9 cellular contexts compared by ENCODE assay signal in genomic region chr3:63961891-63962290, GRCh38. TPM values are rescaled to one million over a fixed set of nuclear protein-coding genes. Genes with fewer than 3 reads are reported as not detected.
DNase-seq lines count a peak whose midpoint lies in the region; ATAC-seq and TF ChIP-seq lines count a peak whose summit lies in the region.
"Had no signal": no experiment of that assay in that cellular context is flagged by ENCODE, and none has a peak within 500 bp of the region (broad histone marks: within the 10 kb centered on the region; RNA-seq: fewer than 3 reads in every experiment).

No MANE protein-coding gene starts in this region.

- intact Hi-C loops in activated B cell treated with CpG ODN at 0.5 μM for 24 hours (cut with micrococcal nuclease) = loop anchor here (1.0 kb wide), 3 partner anchors 31 to 50 kb away; partner anchors contain the start of gene SCAANT1
- intact Hi-C loops in thyroid gland (cut with DNase I) = no loop called here
- intact Hi-C loops in activated naive CD4-positive, alpha-beta T cell treated with anti-CD3 and anti-CD28 coated beads for 36 hours (cut with micrococcal nuclease) = loop anchor here (1.0 to 2.0 kb wide), 3 partner anchors 17 to 61 kb away; partner anchors contain the start of gene PSMD6

- CTCF ChIA-PET in activated B cell treated with CpG ODN at 0.5 μM for 24 hours (lab: Charles Lee) = interaction anchor here (0.7 to 3.0 kb wide), 14 partner anchors 11 to 69 kb away, joined by 3 to 11 read pairs (median 4); no protein-coding TSS in a partner anchor
- CTCF ChIA-PET in activated naive CD4-positive, alpha-beta T cell treated with anti-CD3 and anti-CD28 coated beads for 36 hours (lab: Charles Lee) = interaction anchor here (0.7 to 8.4 kb wide), 17 partner anchors 9 to 103 kb away, joined by 3 to 83 read pairs (median 3); no protein-coding TSS in a partner anchor

- H3K36me3 Mint-ChIP-seq in activated naive CD8-positive, alpha-beta T cell treated with anti-CD3 and anti-CD28 coated beads, Interleukin-2, amount 10 ng/mL, durations not matched to agents 7 days and 5 days = peaks cover 3% of the 10 kb centered on the region
- peaks cover 5% of the 10 kb centered on the region for H3K36me3 Mint-ChIP-seq in activated naive CD8-positive, alpha-beta T cell treated with anti-CD3 and anti-CD28 coated beads for 36 hours
- H3K36me3 Mint-ChIP-seq in activated B cell treated with CpG ODN at 0.5 μM for 24 hours (ENCODE audit: low read depth) = peaks cover 5% of the 10 kb centered on the region
- no peaks in the 10 kb centered on the region for H3K36me3 Mint-ChIP-seq in activated naive CD4-positive, alpha-beta T cell treated with anti-CD3 and anti-CD28 coated beads for 36 hours (ENCODE audit: low read depth)

- 20 to 28% methylated on average over 2 of the region's 2 CpGs for WGBS in thyroid gland, 2 donors

- H3K4me1 Mint-ChIP-seq in activated naive CD8-positive, alpha-beta T cell treated with anti-CD3 and anti-CD28 coated beads, Interleukin-2, amount 10 ng/mL, durations not matched to agents 7 days and 5 days = peaks cover 35% of the 10 kb centered on the region
- peaks cover 33% of the 10 kb centered on the region for H3K4me1 Mint-ChIP-seq in activated naive CD8-positive, alpha-beta T cell treated with anti-CD3 and anti-CD28 coated beads for 36 hours
- H3K4me1 Mint-ChIP-seq in activated B cell treated with CpG ODN at 0.5 μM for 24 hours = peaks cover 40% of the 10 kb centered on the region
- H3K4me1 Mint-ChIP-seq in activated naive CD4-positive, alpha-beta T cell treated with anti-CD3 and anti-CD28 coated beads for 36 hours (ENCODE audit: low read depth) = peaks cover 43% of the 10 kb centered on the region

- no peaks in the 10 kb centered on the region for H3K36me3 ChIP-seq in thyroid gland
- H3K36me3 ChIP-seq: HAP-1 had no signal

- H3K27me3 Mint-ChIP-seq in activated naive CD8-positive, alpha-beta T cell treated with anti-CD3 and anti-CD28 coated beads, Interleukin-2, amount 10 ng/mL, durations not matched to agents 7 days and 5 days = no peaks in the 10 kb centered on the region
- no peaks in the 10 kb centered on the region for H3K27me3 Mint-ChIP-seq in activated naive CD8-positive, alpha-beta T cell treated with anti-CD3 and anti-CD28 coated beads for 36 hours
- no peaks in the 10 kb centered on the region for H3K27me3 Mint-ChIP-seq in activated B cell treated with CpG ODN at 0.5 μM for 24 hours
- no peaks in the 10 kb centered on the region for H3K27me3 Mint-ChIP-seq in activated naive CD4-positive, alpha-beta T cell treated with anti-CD3 and anti-CD28 coated beads for 36 hours (ENCODE audit: low read depth)

- no peaks in the 10 kb centered on the region for H3K9me3 ChIP-seq in thyroid gland
- H3K9me3 ChIP-seq: HAP-1 had no signal

- DNase-seq in activated naive CD8-positive, alpha-beta T cell treated with anti-CD3 and anti-CD28 coated beads, Interleukin-2, amount 10 ng/mL, durations not matched to agents 7 days and 5 days = no peak
- DNase-seq in activated naive CD8-positive, alpha-beta T cell treated with anti-CD3 and anti-CD28 coated beads for 36 hours = no peak
- DNase-seq in HCEC 1CT = peak; percentile 67
- peak; percentile 45 for DNase-seq in LoVo (ENCODE audit: low spot score)
- no peak for DNase-seq in activated B cell treated with CpG ODN at 0.5 μM for 24 hours
- peak; percentile 59 for DNase-seq in inferior parietal cortex (ENCODE audit: extremely low spot score)
- no peak for DNase-seq in thyroid gland
- DNase-seq in activated naive CD4-positive, alpha-beta T cell treated with anti-CD3 and anti-CD28 coated beads for 36 hours = no peak

- TF ChIP-seq POLR2A in thyroid gland (IDR thresholded peaks at IDR 0.05) = no peak

- H3K27ac ChIP-seq in thyroid gland = no peak overlapping the region

- POLR2A ChIA-PET in activated naive CD8-positive, alpha-beta T cell treated with anti-CD3 and anti-CD28 coated beads, Interleukin-2, amount 10 ng/mL, durations not matched to agents 7 days and 5 days (lab: Charles Lee) = interaction anchor here (0.8 kb wide), 1 partner anchor 26 kb away, joined by 4 read pairs; no protein-coding TSS in a partner anchor
- POLR2A ChIA-PET in activated B cell treated with CpG ODN at 0.5 μM for 24 hours (lab: Charles Lee) = no interaction called here

- H3K27me3 ChIP-seq in thyroid gland = no peaks in the 10 kb centered on the region

- no peak for TF ChIP-seq CTCF in activated B cell treated with CpG ODN at 0.5 μM for 24 hours (IDR thresholded peaks at IDR 0.05)
- TF ChIP-seq CTCF in thyroid gland (IDR thresholded peaks at IDR 0.05) = peak in 5 of 6 experiments; percentile 18 to 65 (median 61)

- H3K9me3 Mint-ChIP-seq in activated naive CD8-positive, alpha-beta T cell treated with anti-CD3 and anti-CD28 coated beads, Interleukin-2, amount 10 ng/mL, durations not matched to agents 7 days and 5 days = no peaks in the 10 kb centered on the region
- no peaks in the 10 kb centered on the region for H3K9me3 Mint-ChIP-seq in activated naive CD8-positive, alpha-beta T cell treated with anti-CD3 and anti-CD28 coated beads for 36 hours
- H3K9me3 Mint-ChIP-seq in activated B cell treated with CpG ODN at 0.5 μM for 24 hours = no peaks in the 10 kb centered on the region
- H3K9me3 Mint-ChIP-seq in activated naive CD4-positive, alpha-beta T cell treated with anti-CD3 and anti-CD28 coated beads for 36 hours = no peaks in the 10 kb centered on the region

- peaks cover 11 to 19% of the 10 kb centered on the region in 2 donors for H3K4me1 ChIP-seq in thyroid gland

- no peak overlapping the region for H3K4me3 Mint-ChIP-seq in activated naive CD8-positive, alpha-beta T cell treated with anti-CD3 and anti-CD28 coated beads, Interleukin-2, amount 10 ng/mL, durations not matched to agents 7 days and 5 days
- H3K4me3 Mint-ChIP-seq in activated naive CD8-positive, alpha-beta T cell treated with anti-CD3 and anti-CD28 coated beads for 36 hours = no peak overlapping the region
- H3K4me3 Mint-ChIP-seq in activated B cell treated with CpG ODN at 0.5 μM for 24 hours = no peak overlapping the region
- no peak overlapping the region for H3K4me3 Mint-ChIP-seq in activated naive CD4-positive, alpha-beta T cell treated with anti-CD3 and anti-CD28 coated beads for 36 hours

- ATAC-seq in activated naive CD8-positive, alpha-beta T cell treated with anti-CD3 and anti-CD28 coated beads, Interleukin-2, amount 10 ng/mL, durations not matched to agents 7 days and 5 days (ENCODE audit: low read depth) = peak; percentile 87
- ATAC-seq in activated B cell treated with CpG ODN at 0.5 μM for 24 hours (ENCODE audit: low read depth) = peak; percentile 86

- H3K27ac Mint-ChIP-seq in activated naive CD8-positive, alpha-beta T cell treated with anti-CD3 and anti-CD28 coated beads, Interleukin-2, amount 10 ng/mL, durations not matched to agents 7 days and 5 days = no peak overlapping the region
- no peak overlapping the region for H3K27ac Mint-ChIP-seq in activated naive CD8-positive, alpha-beta T cell treated with anti-CD3 and anti-CD28 coated beads for 36 hours
- no peak overlapping the region for H3K27ac Mint-ChIP-seq in activated B cell treated with CpG ODN at 0.5 μM for 24 hours
- no peak overlapping the region for H3K27ac Mint-ChIP-seq in activated naive CD4-positive, alpha-beta T cell treated with anti-CD3 and anti-CD28 coated beads for 36 hours

- no peak overlapping the region for H3K4me3 ChIP-seq in thyroid gland (replicated peaks in 1 of 3)
- H3K4me3 ChIP-seq: HAP-1 had no signal

RNA-seq across cellular contexts. Expression of gene SCAANT1, which starts 49.7 kb away (rescaled TPM):
- total RNA-seq in activated naive CD8-positive, alpha-beta T cell treated with anti-CD3 and anti-CD28 coated beads, Interleukin-2, amount 10 ng/mL, durations not matched to agents 7 days and 5 days = 1 to 10 TPM in 1 of 2 experiments, not detected in 1; 1.8 TPM
- not detected for total RNA-seq in activated naive CD8-positive, alpha-beta T cell treated with anti-CD3 and anti-CD28 coated beads for 36 hours
- total RNA-seq in activated B cell treated with CpG ODN at 0.5 μM for 24 hours (not detected in 2 replicates), thyroid gland (not detected)
- total RNA-seq in activated naive CD4-positive, alpha-beta T cell treated with anti-CD3 and anti-CD28 coated beads for 36 hours = not detected

Comparison
In these comparisons a context has a peak if more than half of its experiments do, and no peak if none do; other contexts are left out.
1. DNase-seq: peak in HCEC 1CT (single experiment), LoVo (single experiment) and inferior parietal cortex (single experiment); none in activated naive CD8-positive, alpha-beta T cell treated with anti-CD3 and anti-CD28 coated beads, Interleukin-2, amount 10 ng/mL, durations not matched to agents 7 days and 5 days (single experiment), activated naive CD8-positive, alpha-beta T cell treated with anti-CD3 and anti-CD28 coated beads for 36 hours (single experiment), activated B cell treated with CpG ODN at 0.5 μM for 24 hours (single experiment), thyroid gland (0 of 2) and activated naive CD4-positive, alpha-beta T cell treated with anti-CD3 and anti-CD28 coated beads for 36 hours (single experiment).